1 cellular context compared by ENCODE assay signal in the genomic region with DNA sequence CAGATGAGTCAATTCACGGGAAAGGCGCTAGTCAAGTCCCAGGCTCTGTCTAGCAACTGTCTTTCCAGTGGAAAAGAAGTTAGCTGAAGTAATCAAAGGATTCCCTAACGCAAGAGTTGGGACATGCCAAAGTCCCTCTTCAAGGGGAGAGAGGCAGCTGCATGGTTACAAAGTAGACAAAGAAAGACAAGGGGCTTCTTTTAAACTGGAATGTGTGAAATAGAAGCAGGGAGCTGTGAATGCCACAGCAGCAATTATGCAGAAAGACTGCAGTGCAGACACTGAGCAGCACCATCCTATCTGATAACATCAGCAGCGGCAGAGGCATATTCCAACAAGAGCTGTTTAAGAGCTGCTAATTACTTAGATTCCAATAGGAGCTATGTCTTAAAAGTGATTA.
TF ChIP-seq lines count a peak whose summit lies in the region.

No MANE protein-coding gene starts in this region.

TF ChIP-seq in H1, 55 proteins besides CTCF, POLR2A, EP300 and RAD21:
- TF ChIP-seq KDM1A (IDR thresholded peaks at IDR 0.05; ENCODE audit: borderline replicate concordance, low read length) (no peak), TEAD4 (IDR thresholded peaks at IDR 0.05; ENCODE audit: low read depth, low read length) (no peak), SRF (IDR thresholded peaks at IDR 0.05; ENCODE audit: low read depth, low read length) (no peak), ZNF274 (IDR thresholded peaks at IDR 0.05; ENCODE audit: borderline replicate concordance, extremely low read depth, low read length) (no peak), SP4 (IDR thresholded peaks at IDR 0.05; ENCODE audit: low read length) (no peak), EGR1 (IDR thresholded peaks at IDR 0.05; ENCODE audit: borderline replicate concordance, low read depth, low read length) (no peak), SP1 (IDR thresholded peaks at IDR 0.05; ENCODE audit: low read depth, low read length) (no peak), SAP30 (IDR thresholded peaks at IDR 0.05; ENCODE audit: insufficient read depth, insufficient replicate concordance, low read length) (no peak), POLR2AphosphoS5 (IDR thresholded peaks at IDR 0.05; ENCODE audit: low read depth, low read length) (no peak), CHD1 (IDR thresholded peaks at IDR 0.05; ENCODE audit: low read depth, low read length) (no peak), KDM4A (IDR thresholded peaks at IDR 0.05; ENCODE audit: low read depth, low read length, severe bottlenecking) (no peak), NANOG (IDR thresholded peaks at IDR 0.05; ENCODE audit: insufficient read depth, low read depth, low read length, poor library complexity, severe bottlenecking) (no peak), CBX8 (IDR thresholded peaks at IDR 0.05; ENCODE audit: borderline replicate concordance, low read depth, low read length) (no peak), JUND (IDR thresholded peaks at IDR 0.05; ENCODE audit: low read length) (no peak)
- TF ChIP-seq, protein P1, sequence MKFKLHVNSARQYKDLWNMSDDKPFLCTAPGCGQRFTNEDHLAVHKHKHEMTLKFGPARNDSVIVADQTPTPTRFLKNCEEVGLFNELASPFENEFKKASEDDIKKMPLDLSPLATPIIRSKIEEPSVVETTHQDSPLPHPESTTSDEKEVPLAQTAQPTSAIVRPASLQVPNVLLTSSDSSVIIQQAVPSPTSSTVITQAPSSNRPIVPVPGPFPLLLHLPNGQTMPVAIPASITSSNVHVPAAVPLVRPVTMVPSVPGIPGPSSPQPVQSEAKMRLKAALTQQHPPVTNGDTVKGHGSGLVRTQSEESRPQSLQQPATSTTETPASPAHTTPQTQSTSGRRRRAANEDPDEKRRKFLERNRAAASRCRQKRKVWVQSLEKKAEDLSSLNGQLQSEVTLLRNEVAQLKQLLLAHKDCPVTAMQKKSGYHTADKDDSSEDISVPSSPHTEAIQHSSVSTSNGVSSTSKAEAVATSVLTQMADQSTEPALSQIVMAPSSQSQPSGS (IDR thresholded peaks at IDR 0.05; ENCODE audit: low read length): no peak
- TF ChIP-seq, protein P2, sequence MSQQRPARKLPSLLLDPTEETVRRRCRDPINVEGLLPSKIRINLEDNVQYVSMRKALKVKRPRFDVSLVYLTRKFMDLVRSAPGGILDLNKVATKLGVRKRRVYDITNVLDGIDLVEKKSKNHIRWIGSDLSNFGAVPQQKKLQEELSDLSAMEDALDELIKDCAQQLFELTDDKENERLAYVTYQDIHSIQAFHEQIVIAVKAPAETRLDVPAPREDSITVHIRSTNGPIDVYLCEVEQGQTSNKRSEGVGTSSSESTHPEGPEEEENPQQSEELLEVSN (IDR thresholded peaks at IDR 0.05): no peak
